8 cellular contexts compared by ENCODE assay signal in the genomic region with DNA sequence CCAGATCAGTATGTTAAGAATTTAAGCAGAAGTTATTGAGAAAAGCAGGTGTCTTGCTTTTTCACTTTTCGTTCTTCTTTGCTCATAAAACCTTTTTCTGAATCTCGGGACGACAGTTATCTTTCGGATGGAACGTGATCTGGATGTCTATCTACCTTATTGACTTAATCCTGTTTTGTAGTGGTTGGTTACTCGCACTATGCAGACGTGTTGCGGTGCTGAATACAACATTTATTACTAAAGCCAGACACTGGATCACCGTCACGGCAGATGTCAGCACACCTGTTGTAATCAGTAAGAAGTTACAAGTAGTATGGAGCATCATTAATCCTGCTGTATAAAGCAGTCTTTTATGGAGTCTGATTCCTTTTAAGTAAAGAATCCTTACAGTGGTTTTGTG. TPM values are rescaled to one million over a fixed set of nuclear protein-coding genes. Genes with fewer than 3 reads are reported as not detected.
A peak's percentile ranks its signal among the peaks of the same experiment; 100 is the strongest.
DNase-seq lines count a peak whose midpoint lies in the region; ATAC-seq, FAIRE-seq and TF ChIP-seq lines count a peak whose summit lies in the region.

No MANE protein-coding gene starts in this region.

- peaks cover 44% of the 10 kb centered on the region for H3K79me2 ChIP-seq in hepatocyte

- peak overlapping the region; percentile 95 for H3K27ac Mint-ChIP-seq in activated CD4-positive, alpha-beta T cell treated with anti-CD3 and anti-CD28 coated beads, Interleukin-2, amount 10 ng/mL, durations not matched to agents 7 days and 5 days

- H3K9me3 ChIP-seq in WERI-Rb-1 (ENCODE audit: severe bottlenecking) (no peaks in the 10 kb centered on the region), hepatocyte (ENCODE audit: low read depth) (no peaks in the 10 kb centered on the region), small intestine (ENCODE audit: control insufficient read depth, low read depth) (no peaks in the 10 kb centered on the region)

- H3K4me1 Mint-ChIP-seq in activated CD4-positive, alpha-beta T cell treated with anti-CD3 and anti-CD28 coated beads, Interleukin-2, amount 10 ng/mL, durations not matched to agents 7 days and 5 days = peaks cover 56% of the 10 kb centered on the region

- POLR2A ChIA-PET in activated CD4-positive, alpha-beta T cell treated with anti-CD3 and anti-CD28 coated beads, Interleukin-2, amount 10 ng/mL, durations not matched to agents 7 days and 5 days (lab: Charles Lee) = interaction anchor here (0.6 to 1.4 kb wide), 2 partner anchors 215 to 1054 kb away, joined by 4 read pairs; no protein-coding TSS in a partner anchor

- H3K4me3 Mint-ChIP-seq in activated CD4-positive, alpha-beta T cell treated with anti-CD3 and anti-CD28 coated beads, Interleukin-2, amount 10 ng/mL, durations not matched to agents 7 days and 5 days = peak overlapping the region; percentile 97

- DNase-seq in activated CD4-positive, alpha-beta T cell treated with anti-CD3 and anti-CD28 coated beads, Interleukin-2, amount 10 ng/mL, durations not matched to agents 7 days and 5 days = peak; percentile 16
- no peak for DNase-seq in activated CD4-positive, alpha-beta T cell treated with anti-CD3 and anti-CD28 coated beads for 4 hours
- DNase-seq in WERI-Rb-1 (peak; percentile 48), hepatocyte (ENCODE audit: low spot score) (no peak), small intestine (peak; percentile 7), NCI-H1694 (lab: John Stamatoyannopoulos, UW) (no peak)

- H3K9me2 ChIP-seq in hepatocyte (replicated peaks; ENCODE audit: insufficient read depth) = no peaks in the 10 kb centered on the region

- peak overlapping the region; percentile 73 for H3K4me3 ChIP-seq in WERI-Rb-1 (ENCODE audit: low read depth, low read length)
- peak overlapping the region; percentile 44 for H3K4me3 ChIP-seq in hepatocyte
- H3K4me3 ChIP-seq in small intestine (ENCODE audit: low read depth in 1 of 2, low read length in 2 of 2) = peak overlapping the region in 1 of 2 donors; percentile 62

- H4K20me1 ChIP-seq in hepatocyte (ENCODE audit: insufficient read depth, poor library complexity, severe bottlenecking) = no peaks in the 10 kb centered on the region

- H3K36me3 ChIP-seq in WERI-Rb-1 = peaks cover 37% of the 10 kb centered on the region
- H3K36me3 ChIP-seq in hepatocyte (replicated peaks; ENCODE audit: insufficient read depth, low read depth) = no peaks in the 10 kb centered on the region
- no peaks in the 10 kb centered on the region for H3K36me3 ChIP-seq in small intestine (ENCODE audit: control insufficient read depth in 2 of 2, insufficient read depth in 2 of 2, low read length in 2 of 2)

- H3K4me1 ChIP-seq in hepatocyte (ENCODE audit: insufficient read depth) (peaks cover 5% of the 10 kb centered on the region), small intestine (ENCODE audit: control insufficient read depth in 2 of 2, insufficient read depth in 1 of 2, low read depth in 1 of 2, low read length in 1 of 2) (peaks cover 0 to 4% of the 10 kb centered on the region in 2 donors)

- 4% methylated on average over 10 of the region's 10 CpGs for WGBS in hepatocyte (ENCODE audit: low lambda C conversion rate, missing lambda C conversion rate)
- WGBS in small intestine, 3 donors = 1% methylated on average over 10 of the region's 10 CpGs

- H3K27me3 ChIP-seq in WERI-Rb-1 (ENCODE audit: insufficient read depth, low read depth, severe bottlenecking) (no peaks in the 10 kb centered on the region), hepatocyte (no peaks in the 10 kb centered on the region), small intestine (ENCODE audit: control insufficient read depth in 2 of 2, insufficient read depth in 2 of 2, low read length in 2 of 2) (no peaks in the 10 kb centered on the region)

- peak; percentile 26 for ATAC-seq in HG03460 (IDR thresholded peaks at IDR 0.05; ENCODE audit: unreplicated experiment)
- ATAC-seq in HG03039 (IDR thresholded peaks at IDR 0.05; ENCODE audit: unreplicated experiment) = no peak

- no peak for FAIRE-seq in small intestine (lab: Jason Lieb, UNC)

- H3K36me3 Mint-ChIP-seq in activated CD4-positive, alpha-beta T cell treated with anti-CD3 and anti-CD28 coated beads, Interleukin-2, amount 10 ng/mL, durations not matched to agents 7 days and 5 days (ENCODE audit: low read depth) = peaks cover 21% of the 10 kb centered on the region

- CTCF ChIA-PET in activated CD4-positive, alpha-beta T cell treated with anti-CD3 and anti-CD28 coated beads, Interleukin-2, amount 10 ng/mL, durations not matched to agents 7 days and 5 days (lab: Charles Lee) = interaction anchor here (0.8 kb wide), 1 partner anchor 1055 kb away, joined by 3 read pairs; no protein-coding TSS in a partner anchor

- no peak for TF ChIP-seq CTCF in WERI-Rb-1 (IDR thresholded peaks at IDR 0.05; ENCODE audit: low read depth, low read length)
- TF ChIP-seq CTCF in hepatocyte (IDR thresholded peaks at IDR 0.05; ENCODE audit: poor library complexity) = no peak

- peaks cover 3% of the 10 kb centered on the region for H3K27me3 Mint-ChIP-seq in activated CD4-positive, alpha-beta T cell treated with anti-CD3 and anti-CD28 coated beads, Interleukin-2, amount 10 ng/mL, durations not matched to agents 7 days and 5 days

- no peaks in the 10 kb centered on the region for H3K9me3 Mint-ChIP-seq in activated CD4-positive, alpha-beta T cell treated with anti-CD3 and anti-CD28 coated beads, Interleukin-2, amount 10 ng/mL, durations not matched to agents 7 days and 5 days

- H3K4me2 ChIP-seq in hepatocyte = peak overlapping the region; percentile 74

- H2AFZ ChIP-seq in hepatocyte = peak overlapping the region; percentile 67

- H3K27ac ChIP-seq in WERI-Rb-1 (peak overlapping the region; percentile 96), hepatocyte (peak overlapping the region; percentile 81), small intestine (ENCODE audit: low read depth in 1 of 2, low read length in 1 of 2) (peak overlapping the region in 1 of 2 donors; percentile 82)

RNA-seq across cellular contexts. Expression of a gene that starts 0.6 kb away (rescaled TPM):
- total RNA-seq in activated CD4-positive, alpha-beta T cell treated with anti-CD3 and anti-CD28 coated beads, Interleukin-2, amount 10 ng/mL, durations not matched to agents 7 days and 5 days = 10 to 100 TPM; 23.5 to 26.9 TPM
- total RNA-seq in hepatocyte = 17.9 and 19.5 TPM in 2 replicates
- polyA plus RNA-seq in hepatocyte (13.5 and 14.4 TPM in 2 replicates), small intestine (1 to 10 TPM; 2.4 to 5.5 (median 2.7) TPM)

Comparison
In these comparisons a context has a peak if more than half of its experiments do, and no peak if none do; other contexts are left out.
1. DNase-seq: peak in activated CD4-positive, alpha-beta T cell treated with anti-CD3 and anti-CD28 coated beads, Interleukin-2, amount 10 ng/mL, durations not matched to agents 7 days and 5 days (single experiment), WERI-Rb-1 (single experiment) and small intestine (single experiment); none in activated CD4-positive, alpha-beta T cell treated with anti-CD3 and anti-CD28 coated beads for 4 hours (0 of 2), hepatocyte (single experiment) and NCI-H1694 (single experiment).